In the genomic region with DNA sequence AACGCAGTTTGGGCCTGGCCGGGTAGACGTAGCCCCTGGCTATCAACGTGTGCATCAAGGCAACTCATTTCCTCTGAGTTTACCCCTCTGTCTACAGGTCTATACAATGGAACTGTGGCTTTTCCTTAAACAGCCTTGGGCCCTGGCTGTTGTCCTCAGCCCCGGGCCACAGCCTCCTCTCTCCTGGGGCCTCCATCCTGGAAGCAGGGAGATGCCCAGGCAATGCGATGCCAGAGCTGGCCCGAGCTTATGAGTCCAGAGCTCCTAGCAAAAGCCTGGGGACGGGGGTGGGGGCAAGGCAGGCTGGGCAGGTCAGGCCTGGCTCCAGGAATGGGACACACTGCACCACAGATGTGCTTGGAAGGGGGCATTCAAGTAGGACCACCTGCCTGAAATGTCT, we compare ENCODE assay signal across 1 cellular context.
TF ChIP-seq lines count a peak whose summit lies in the region.

No MANE protein-coding gene starts in this region.

TF ChIP-seq in H1, 55 proteins besides CTCF, POLR2A, EP300 and RAD21:
- TF ChIP-seq, protein P1, sequence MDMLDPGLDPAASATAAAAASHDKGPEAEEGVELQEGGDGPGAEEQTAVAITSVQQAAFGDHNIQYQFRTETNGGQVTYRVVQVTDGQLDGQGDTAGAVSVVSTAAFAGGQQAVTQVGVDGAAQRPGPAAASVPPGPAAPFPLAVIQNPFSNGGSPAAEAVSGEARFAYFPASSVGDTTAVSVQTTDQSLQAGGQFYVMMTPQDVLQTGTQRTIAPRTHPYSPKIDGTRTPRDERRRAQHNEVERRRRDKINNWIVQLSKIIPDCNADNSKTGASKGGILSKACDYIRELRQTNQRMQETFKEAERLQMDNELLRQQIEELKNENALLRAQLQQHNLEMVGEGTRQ (IDR thresholded peaks at IDR 0.05; ENCODE audit: low read length), result no peak
- TF ChIP-seq JUN (IDR thresholded peaks at IDR 0.05; ENCODE audit: low read depth, low read length), result no peak
- no peak for TF ChIP-seq ZNF274 (IDR thresholded peaks at IDR 0.05; ENCODE audit: borderline replicate concordance, extremely low read depth, low read length)
- TF ChIP-seq TBP (IDR thresholded peaks at IDR 0.05; ENCODE audit: low read depth, low read length), result no peak
- TF ChIP-seq CREB1 (IDR thresholded peaks at IDR 0.05), result no peak
- TF ChIP-seq JUND (IDR thresholded peaks at IDR 0.05; ENCODE audit: low read length), result no peak
- no peak for TF ChIP-seq RBBP5 (IDR thresholded peaks at IDR 0.05; ENCODE audit: borderline replicate concordance, low read depth, low read length)
- TF ChIP-seq BCL11A (IDR thresholded peaks at IDR 0.05; ENCODE audit: low read depth in 2 of 2, low read length in 2 of 2), result no peak
- TF ChIP-seq KDM5A (IDR thresholded peaks at IDR 0.05; ENCODE audit: low read length), result no peak
- TF ChIP-seq, protein P2, sequence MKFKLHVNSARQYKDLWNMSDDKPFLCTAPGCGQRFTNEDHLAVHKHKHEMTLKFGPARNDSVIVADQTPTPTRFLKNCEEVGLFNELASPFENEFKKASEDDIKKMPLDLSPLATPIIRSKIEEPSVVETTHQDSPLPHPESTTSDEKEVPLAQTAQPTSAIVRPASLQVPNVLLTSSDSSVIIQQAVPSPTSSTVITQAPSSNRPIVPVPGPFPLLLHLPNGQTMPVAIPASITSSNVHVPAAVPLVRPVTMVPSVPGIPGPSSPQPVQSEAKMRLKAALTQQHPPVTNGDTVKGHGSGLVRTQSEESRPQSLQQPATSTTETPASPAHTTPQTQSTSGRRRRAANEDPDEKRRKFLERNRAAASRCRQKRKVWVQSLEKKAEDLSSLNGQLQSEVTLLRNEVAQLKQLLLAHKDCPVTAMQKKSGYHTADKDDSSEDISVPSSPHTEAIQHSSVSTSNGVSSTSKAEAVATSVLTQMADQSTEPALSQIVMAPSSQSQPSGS (IDR thresholded peaks at IDR 0.05; ENCODE audit: low read length), result no peak
- TF ChIP-seq CEBPB (IDR thresholded peaks at IDR 0.05; ENCODE audit: low read depth, low read length), result no peak
- no peak for TF ChIP-seq EZH2 (IDR thresholded peaks at IDR 0.05; ENCODE audit: low read depth, low read length, severe bottlenecking)
